28 cellular contexts compared by ENCODE assay signal in the genomic region with DNA sequence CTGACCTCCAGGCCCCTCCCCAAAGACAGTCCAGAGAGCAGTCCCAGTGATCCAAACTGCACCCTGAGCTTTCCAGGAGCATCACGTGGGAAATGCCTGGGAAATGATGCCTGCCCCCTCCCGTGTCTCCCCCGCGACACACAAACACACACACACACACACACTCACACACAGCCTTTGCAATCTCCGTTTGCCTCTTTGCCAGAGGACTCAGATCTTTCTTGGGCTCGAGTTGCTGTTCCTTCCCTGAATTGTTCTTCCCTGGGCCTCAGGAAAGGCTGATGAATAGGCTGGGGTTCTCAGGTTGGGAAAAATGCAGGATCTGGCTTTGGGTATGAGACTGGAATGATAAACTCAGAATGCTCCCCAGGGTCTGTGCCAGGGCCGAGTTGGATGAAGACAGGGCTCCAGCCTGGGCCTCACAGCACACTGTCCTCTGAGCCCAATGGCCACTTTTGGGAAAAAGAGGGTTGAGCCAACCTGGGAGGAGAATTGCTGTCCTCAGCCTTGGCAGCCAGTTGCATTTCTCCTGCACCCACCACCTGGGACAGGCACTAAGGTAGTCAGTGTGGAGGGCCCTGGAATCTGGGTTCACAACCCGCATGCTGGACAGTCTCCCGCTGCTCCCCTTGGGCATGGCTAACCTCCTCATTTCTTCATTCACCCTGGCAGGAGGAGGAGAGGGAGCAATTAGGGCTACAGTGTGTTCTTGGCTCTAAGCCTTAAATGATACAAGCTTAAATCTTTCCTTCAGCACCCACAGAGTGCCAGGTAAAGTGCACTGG. TPM values are rescaled to one million over a fixed set of nuclear protein-coding genes. Genes with fewer than 3 reads are reported as not detected.
"Had no signal": no experiment of that assay in that cellular context is flagged by ENCODE, and none has a peak within 500 bp of the region (broad histone marks: within the 10 kb centered on the region; RNA-seq: fewer than 3 reads in every experiment).

No MANE protein-coding gene starts in this region.

- H3K9me3 ChIP-seq: lower lobe of right lung, thyroid gland, upper lobe of right lung had no signal

- DNase-seq: activated CD4-positive, alpha-beta memory T cell treated with anti-CD3 and anti-CD28 coated beads, Interleukin-2, amount 10 ng/mL, durations not matched to agents 7 days and 5 days; activated CD4-positive, alpha-beta T cell treated with anti-CD3 and anti-CD28 coated beads for 1 hour; activated CD4-positive, alpha-beta T cell treated with anti-CD3 and anti-CD28 coated beads, Interleukin-2, amount 10 ng/mL, durations not matched to agents 7 days and 5 days; activated naive CD8-positive, alpha-beta T cell treated with anti-CD3 and anti-CD28 coated beads, Interleukin-2, amount 50 U/mL, for 24 hours; activated T-cell treated with anti-CD3 and anti-CD28 coated beads, Interleukin-2, amount 50 U/mL, for 48 hours; amygdala; central memory CD4-positive, alpha-beta T cell; effector CD4-positive, alpha-beta T cell; hypothalamus; lower lobe of right lung; mesendoderm; natural killer cell; stimulated activated CD4-positive, alpha-beta T cell treated with anti-CD3 and anti-CD28 coated beads, Interleukin-1b, Interleukin-23, amount 100 ng/mL, for 48 hours; stimulated activated CD4-positive, alpha-beta T cell treated with anti-CD3 and anti-CD28 coated beads, Interleukin-4, amount 100 ng/mL, for 4 hours; stimulated activated CD8-positive, alpha-beta memory T cell treated with anti-CD3 and anti-CD28 coated beads, Interleukin-4, amount 100 ng/mL, for 48 hours; stimulated activated naive CD8-positive, alpha-beta T cell treated with anti-CD3 and anti-CD28 coated beads, Interleukin-15, amount 100 ng/mL, for 72 hours; T-helper 2 cell; thyroid gland; upper lobe of right lung had no signal

- H3K9ac ChIP-seq: neural progenitor cell had no signal

- H3K36me3 ChIP-seq: lower lobe of right lung, neural progenitor cell, thyroid gland, upper lobe of right lung had no signal

- H3K27ac ChIP-seq: epithelial cell of prostate, lower lobe of right lung, neural progenitor cell, thyroid gland, upper lobe of right lung had no signal

- H3K4me2 ChIP-seq: neural progenitor cell, smooth muscle cell had no signal

- H2AFZ ChIP-seq: neural progenitor cell had no signal

- H3K4me3 ChIP-seq: lower lobe of right lung, neural progenitor cell, smooth muscle cell, thyroid gland, upper lobe of right lung had no signal

- ATAC-seq: activated naive CD8-positive, alpha-beta T cell treated with anti-CD3 and anti-CD28 coated beads, Interleukin-2, amount 50 U/mL, for 24 hours; lower lobe of right lung; natural killer cell; stimulated activated memory B cell treated with anti-CD40 and anti-IgM and Interleukin-4, amounts not matched to agents 10 μg/mL and 1 μg/mL and 100 μg/mL, for 72 hours; stimulated activated naive CD8-positive, alpha-beta T cell treated with anti-CD3 and anti-CD28 coated beads, Interleukin-15, amount 100 ng/mL, for 72 hours; upper lobe of right lung had no signal

RNA-seq across cellular contexts. Expression of a gene that starts 8.6 kb away (rescaled TPM):
- total RNA-seq: activated CD4-positive, alpha-beta memory T cell treated with anti-CD3 and anti-CD28 coated beads, Interleukin-2, amount 10 ng/mL, durations not matched to agents 7 days and 5 days; activated CD4-positive, alpha-beta T cell treated with anti-CD3 and anti-CD28 coated beads, Interleukin-2, amount 10 ng/mL, durations not matched to agents 7 days and 5 days; activated T-helper 2 cell treated with anti-CD3 and anti-CD28 coated beads, Interferon-gamma antibody, Interleukin-2, Interleukin-4, amounts not matched to agents 10 μg/mL and 5 μg/mL and 100 μg/mL, durations not matched to agents 14 hours and 24 hours and 36 hours; frontal cortex; kidney epithelial cell; lower lobe of right lung; mononuclear cell; natural killer cell had no signal

RNA-seq across cellular contexts. Expression of a gene that starts 43.9 kb away (rescaled TPM):
- total RNA-seq: activated CD4-positive, alpha-beta memory T cell treated with anti-CD3 and anti-CD28 coated beads, Interleukin-2, amount 10 ng/mL, durations not matched to agents 7 days and 5 days; activated CD4-positive, alpha-beta T cell treated with anti-CD3 and anti-CD28 coated beads, Interleukin-2, amount 10 ng/mL, durations not matched to agents 7 days and 5 days; activated T-helper 2 cell treated with anti-CD3 and anti-CD28 coated beads, Interferon-gamma antibody, Interleukin-2, Interleukin-4, amounts not matched to agents 10 μg/mL and 5 μg/mL and 100 μg/mL, durations not matched to agents 14 hours and 24 hours and 36 hours; frontal cortex; kidney epithelial cell; mononuclear cell; natural killer cell; smooth muscle cell; thyroid gland had no signal

RNA-seq across cellular contexts. Expression of a gene that starts 56.1 kb away (rescaled TPM):
- total RNA-seq: activated CD4-positive, alpha-beta memory T cell treated with anti-CD3 and anti-CD28 coated beads, Interleukin-2, amount 10 ng/mL, durations not matched to agents 7 days and 5 days; activated CD4-positive, alpha-beta T cell treated with anti-CD3 and anti-CD28 coated beads, Interleukin-2, amount 10 ng/mL, durations not matched to agents 7 days and 5 days; activated T-helper 2 cell treated with anti-CD3 and anti-CD28 coated beads, Interferon-gamma antibody, Interleukin-2, Interleukin-4, amounts not matched to agents 10 μg/mL and 5 μg/mL and 100 μg/mL, durations not matched to agents 14 hours and 24 hours and 36 hours; frontal cortex; kidney epithelial cell; natural killer cell; renal cortical epithelial cell; smooth muscle cell; thyroid gland had no signal
- polyA plus RNA-seq: smooth muscle cell had no signal
